In the genomic region with DNA sequence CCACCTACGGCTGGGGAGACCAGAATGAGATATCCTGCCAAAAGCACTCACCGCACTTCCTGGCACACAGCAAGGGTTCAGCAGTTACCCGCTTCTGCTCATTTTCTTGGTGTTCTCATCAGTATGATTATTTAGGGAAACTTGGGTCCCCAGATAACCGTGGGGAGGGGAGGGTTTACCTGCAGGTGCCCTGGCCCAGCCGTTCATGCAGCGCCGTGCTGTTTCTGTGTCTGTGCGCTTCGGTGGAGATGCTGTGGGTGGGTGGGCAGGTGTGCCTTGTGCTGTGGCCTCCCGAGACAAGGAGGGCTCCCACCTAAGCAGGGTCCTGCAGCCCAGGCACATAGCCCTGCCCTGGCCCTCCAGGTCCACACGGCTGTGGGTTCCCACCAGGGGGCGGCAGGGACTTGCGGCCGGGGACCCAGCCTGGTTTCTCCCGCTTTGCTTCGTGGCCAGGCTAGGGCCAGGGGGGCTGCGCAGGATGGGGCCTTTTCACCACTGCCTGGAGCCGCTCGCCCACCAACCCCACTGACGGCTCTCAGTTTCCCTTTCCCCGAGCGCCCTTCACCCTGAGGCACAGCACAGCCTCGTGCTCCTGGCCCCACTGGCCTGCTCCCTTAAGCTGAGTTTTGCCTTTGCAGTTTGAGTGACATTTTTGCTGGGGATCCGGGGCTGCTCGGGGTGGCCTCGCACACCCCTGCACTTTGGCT, we compare ENCODE assay signal across 8 cellular contexts.
DNase-seq lines count a peak whose midpoint lies in the region; ATAC-seq and TF ChIP-seq lines count a peak whose summit lies in the region.

No MANE protein-coding gene starts in this region.

- H3K36me3 ChIP-seq in BE2C, result no peaks in the 10 kb centered on the region
- no peaks in the 10 kb centered on the region for H3K36me3 ChIP-seq in thymus (ENCODE audit: control insufficient read depth, insufficient read depth)

- peak overlapping the region; percentile 56 for H3K27ac ChIP-seq in thymus (ENCODE audit: low read depth)

- H3K4me3 ChIP-seq in BE2C (ENCODE audit: low read depth, low read length) (no peak overlapping the region), fibroblast of mammary gland (ENCODE audit: control insufficient read depth, low read depth, low read length) (no peak overlapping the region), thymus (ENCODE audit: low read length) (no peak overlapping the region)

- H3K27me3 ChIP-seq in BE2C (no peaks in the 10 kb centered on the region), thymus (ENCODE audit: control insufficient read depth, insufficient read depth) (no peaks in the 10 kb centered on the region)

- 35% methylated on average over 26 of the region's 26 CpGs for WGBS in thymus

- TF ChIP-seq CTCF in BE2C (IDR thresholded peaks at IDR 0.05; ENCODE audit: low read depth, low read length) (peak; percentile 81), fibroblast of mammary gland (conservative IDR thresholded peaks at IDR 0.05; ENCODE audit: control insufficient read depth, insufficient read depth, low read depth, low read length) (peak; percentile 63), omental fat pad (IDR thresholded peaks at IDR 0.05) (no peak)

- no peaks in the 10 kb centered on the region for H3K4me1 ChIP-seq in BE2C
- peaks cover 23% of the 10 kb centered on the region for H3K4me1 ChIP-seq in thymus (ENCODE audit: control insufficient read depth, insufficient read depth, low read length)

- DNase-seq in BE2C (peak; percentile 85), NCI-H69 (lab: John Stamatoyannopoulos, UW) (peak; percentile 33), activated T-cell treated with anti-CD3 and anti-CD28 coated beads for 4 hours (peak; percentile 58), fibroblast of mammary gland (ENCODE audit: low read depth) (peak; percentile 33), omental fat pad (ENCODE audit: low spot score) (peak; percentile 32), NCI-H187 (lab: John Stamatoyannopoulos, UW) (no peak)

- no peaks in the 10 kb centered on the region for H3K9me3 ChIP-seq in BE2C
- no peaks in the 10 kb centered on the region for H3K9me3 ChIP-seq in thymus (ENCODE audit: control insufficient read depth)

- ATAC-seq in GM21515 (IDR thresholded peaks at IDR 0.05; ENCODE audit: unreplicated experiment), result peak; percentile 62
- peak; percentile 63 for ATAC-seq in omental fat pad (ENCODE audit: low FRiP score)

Comparison
In these comparisons a context has a peak if more than half of its experiments do, and no peak if none do; other contexts are left out.
1. DNase-seq: peak in BE2C (single experiment), NCI-H69 (single experiment), activated T-cell treated with anti-CD3 and anti-CD28 coated beads for 4 hours (single experiment), fibroblast of mammary gland (single experiment) and omental fat pad (single experiment); none in NCI-H187 (0 of 2).
2. CTCF ChIP-seq: peak in BE2C (single experiment) and fibroblast of mammary gland (single experiment); none in omental fat pad (0 of 3).